ENCODE assay signal across 5 cellular contexts in the genomic region with DNA sequence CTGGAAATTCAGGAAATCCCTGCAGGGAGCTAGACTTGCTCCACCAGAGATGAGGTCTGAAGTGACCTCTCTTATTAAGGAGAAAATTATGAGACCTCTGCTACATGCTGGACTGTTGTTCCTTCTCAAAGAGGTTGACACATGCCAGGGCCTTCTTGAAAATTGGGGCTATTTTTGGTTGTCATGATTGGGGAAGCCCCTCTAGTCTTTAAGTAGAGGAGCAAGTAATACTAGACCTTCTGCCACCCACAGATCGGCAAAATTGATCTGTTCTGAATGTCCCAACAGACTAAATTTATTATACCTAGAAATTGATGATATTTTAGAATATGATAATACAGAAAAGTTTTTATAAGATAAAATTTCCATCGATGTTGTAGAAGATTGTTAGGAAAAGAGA.
"Had no signal": no experiment of that assay in that cellular context is flagged by ENCODE, and none has a peak within 500 bp of the region (broad histone marks: within the 10 kb centered on the region; RNA-seq: fewer than 3 reads in every experiment).

No MANE protein-coding gene starts in this region.

- H3K36me3 Mint-ChIP-seq: IgD-negative memory B cell had no signal

- H3K27ac ChIP-seq: HL-60 had no signal

- H3K4me1 Mint-ChIP-seq: IgD-negative memory B cell had no signal

- H3K4me3 ChIP-seq: K562 had no signal

- H3K27ac Mint-ChIP-seq: IgD-negative memory B cell had no signal

- ATAC-seq: HepG2, K562 had no signal

- DNase-seq: IMR-90 had no signal

- H3K4me3 Mint-ChIP-seq: IgD-negative memory B cell had no signal
